In the genomic region with DNA sequence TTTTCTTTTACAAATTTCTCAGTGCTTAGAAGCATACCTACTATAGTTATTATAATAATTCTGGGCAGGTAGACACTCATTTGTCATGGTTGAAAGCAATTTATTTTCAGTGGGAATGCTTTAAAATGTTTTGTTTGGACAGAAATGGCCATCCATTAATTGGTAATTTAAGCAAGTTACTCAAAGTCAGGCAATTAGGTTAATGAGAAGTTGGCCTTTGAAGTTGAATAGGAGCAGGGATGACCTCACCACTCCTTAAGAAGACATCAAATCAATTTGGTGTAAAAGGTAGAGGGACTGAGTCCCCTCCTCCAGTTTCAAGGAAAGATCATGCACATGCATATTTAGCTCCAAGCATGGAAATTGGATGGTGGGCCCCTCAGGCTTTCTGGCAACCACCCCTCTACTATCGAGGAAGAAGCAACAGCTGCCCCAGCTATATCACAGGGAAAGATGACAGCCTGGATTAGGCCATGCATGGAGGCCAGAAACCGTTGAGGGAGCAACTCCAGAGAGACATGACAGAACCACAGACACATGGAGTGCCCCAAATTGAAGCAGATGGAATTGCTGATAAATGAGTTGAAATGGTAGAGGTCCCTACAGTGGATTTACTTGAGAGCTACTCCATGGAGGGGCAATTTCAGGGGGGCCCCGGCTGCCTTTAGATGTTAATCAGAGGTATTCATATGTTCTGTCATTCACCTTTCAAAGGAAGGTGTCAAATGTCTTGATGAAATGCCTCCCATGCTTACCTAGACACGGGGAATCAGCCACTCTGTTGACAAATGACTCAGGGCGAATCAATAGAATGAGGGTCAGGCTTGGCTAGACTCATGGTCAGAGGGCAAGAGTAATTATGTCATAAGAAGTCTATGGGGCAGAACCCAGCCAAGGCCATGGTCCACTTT, we compare ENCODE assay signal across 15 cellular contexts. TPM values are rescaled to one million over a fixed set of nuclear protein-coding genes. Genes with fewer than 3 reads are reported as not detected.
"Had no signal": no experiment of that assay in that cellular context is flagged by ENCODE, and none has a peak within 500 bp of the region (broad histone marks: within the 10 kb centered on the region; RNA-seq: fewer than 3 reads in every experiment).

No MANE protein-coding gene starts in this region.

- H3K4me3 ChIP-seq: left ventricle myocardium inferior, suprapubic skin had no signal

- H3K9me3 ChIP-seq: left ventricle myocardium inferior, suprapubic skin had no signal

- ATAC-seq: activated CD4-positive, CD25-positive, alpha-beta regulatory T cell treated with anti-CD3 and anti-CD28 coated beads, Interleukin-2, amount 50 U/mL, for 24 hours; esophagus mucosa had no signal

- H3K4me1 ChIP-seq: left ventricle myocardium inferior, suprapubic skin had no signal

- H3K27ac ChIP-seq: brain microvascular endothelial cell, left ventricle myocardium inferior, suprapubic skin had no signal

- H3K9me3 Mint-ChIP-seq: activated naive CD4-positive, alpha-beta T cell treated with anti-CD3 and anti-CD28 coated beads, Interleukin-2, amount 50 U/mL, for 24 hours; type B pancreatic cell had no signal

- DNase-seq: activated effector memory CD4-positive, alpha-beta T cell treated with Interleukin-2 at 50 U/mL for 16 hours; activated T-cell treated with anti-CD3 and anti-CD28 coated beads, Interleukin-2, amount 50 U/mL, for 1 hour; brain microvascular endothelial cell; left ventricle myocardium inferior; mesendoderm; stimulated activated CD4-positive, alpha-beta T cell treated with anti-CD3 and anti-CD28 coated beads, Interleukin-12 subunit alpha, Interleukin-12 subunit beta, amount 100 ng/mL, for 4 hours; stimulated activated naive CD4-positive, alpha-beta T cell treated with Interleukin-2 at 50 U/mL for 16 hours; T-helper 2 cell had no signal

- H3K4me1 Mint-ChIP-seq: activated naive CD4-positive, alpha-beta T cell treated with anti-CD3 and anti-CD28 coated beads, Interleukin-2, amount 50 U/mL, for 24 hours had no signal

- FAIRE-seq: TTC549 had no signal

- H3K36me3 Mint-ChIP-seq: activated naive CD4-positive, alpha-beta T cell treated with anti-CD3 and anti-CD28 coated beads, Interleukin-2, amount 50 U/mL, for 24 hours; type B pancreatic cell had no signal

- H3K27me3 ChIP-seq: brain microvascular endothelial cell had no signal

- H3K4me3 Mint-ChIP-seq: activated naive CD4-positive, alpha-beta T cell treated with anti-CD3 and anti-CD28 coated beads, Interleukin-2, amount 50 U/mL, for 24 hours; type B pancreatic cell had no signal

- H3K36me3 ChIP-seq: brain microvascular endothelial cell, left ventricle myocardium inferior, suprapubic skin had no signal

- H3K27ac Mint-ChIP-seq: activated naive CD4-positive, alpha-beta T cell treated with anti-CD3 and anti-CD28 coated beads, Interleukin-2, amount 50 U/mL, for 24 hours; type B pancreatic cell had no signal

RNA-seq across cellular contexts. Expression of a gene that starts 26.7 kb away (rescaled TPM):
- polyA plus RNA-seq: neural cell had no signal
